ENCODE assay signal across 8 cellular contexts in the genomic region with DNA sequence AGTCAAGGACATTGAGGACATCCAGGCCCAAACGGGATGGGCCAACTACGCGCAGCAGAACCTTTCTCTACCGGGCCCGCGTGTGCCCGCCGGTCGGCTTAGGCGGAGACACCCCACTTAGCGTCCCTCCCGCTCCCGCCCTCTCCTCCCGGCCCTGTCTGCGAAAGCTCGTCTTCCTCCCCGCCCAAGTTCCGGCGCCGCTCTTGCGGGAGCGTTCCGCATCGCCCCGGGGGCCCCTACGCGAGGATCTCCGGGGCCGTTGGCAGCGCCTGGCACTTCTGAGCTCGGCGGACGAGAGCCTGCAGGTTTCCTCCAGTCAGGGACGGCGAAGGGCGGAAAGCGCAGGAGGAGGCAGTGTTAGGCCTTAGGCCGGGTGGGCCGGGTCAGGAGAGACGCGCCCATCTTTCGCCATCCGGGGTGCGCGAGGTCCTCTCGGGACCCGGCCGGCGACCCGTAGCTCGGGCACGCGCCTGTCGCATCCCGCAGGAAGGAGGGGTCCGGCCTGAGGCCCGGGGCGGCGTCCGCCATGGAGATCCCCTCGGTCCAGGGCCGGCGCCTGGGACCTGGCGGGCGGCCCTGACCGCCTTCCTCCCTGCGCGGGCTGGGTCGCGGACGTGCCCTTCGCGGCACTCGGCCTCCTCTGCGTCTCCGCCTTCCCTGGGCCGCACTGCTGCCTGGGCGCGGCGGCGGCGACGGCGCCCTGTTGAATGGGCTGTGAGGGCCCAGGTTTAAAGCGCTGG. TPM values are rescaled to one million over a fixed set of nuclear protein-coding genes. Genes with fewer than 3 reads are reported as not detected.
DNase-seq lines count a peak whose midpoint lies in the region; ATAC-seq and TF ChIP-seq lines count a peak whose summit lies in the region.

TSS of gene FEM1B (plus strand) at position 141 of the 740 bp plus-strand sequence. CDS start 673 bp downstream, outside the sequence.

- peaks cover 33 to 38% of the 10 kb centered on the region in 2 donors for H3K4me1 ChIP-seq in naive thymus-derived CD4-positive, alpha-beta T cell (ENCODE audit: control insufficient read depth in 2 of 2, insufficient read depth in 2 of 2, low read length in 2 of 2)

- DNase-seq in Daoy (ENCODE audit: low read depth), result peak; percentile 93
- DNase-seq in GOT3 (lab: John Stamatoyannopoulos, UW), result peak; percentile 70
- peak; percentile 69 for DNase-seq in LNCaP clone FGC (ENCODE audit: low read depth)
- DNase-seq in RPMI8226, result peak; percentile 96
- peak; percentile 72 to 81 for DNase-seq in activated T-helper 1 cell treated with anti-CD3 and anti-CD28 coated beads, Interleukin-2, amount 50 U/mL, for 16 hours (ENCODE audit: low read depth in 1 of 2, low spot score in 1 of 2)
- DNase-seq in fibroblast of gingiva (ENCODE audit: low read depth), result peak; percentile 95
- peak; percentile 82 to 92 (median 88) for DNase-seq in naive thymus-derived CD4-positive, alpha-beta T cell
- peak; percentile 90 for DNase-seq in stimulated activated naive B cell treated with anti-CD40 and anti-IgM and Interleukin-4, amounts not matched to agents 10 μg/mL and 1 μg/mL and 100 μg/mL, for 72 hours

- H3K4me1 Mint-ChIP-seq in naive thymus-derived CD4-positive, alpha-beta T cell, result peaks cover 40 to 63% (median 56%) of the 10 kb centered on the region in 7 donors
- peaks cover 32 to 53% of the 10 kb centered on the region in 2 donors for H3K4me1 Mint-ChIP-seq in stimulated activated naive B cell treated with anti-CD40 and anti-IgM and Interleukin-4, amounts not matched to agents 10 μg/mL and 1 μg/mL and 100 μg/mL, for 72 hours

- H3K27me3 ChIP-seq in naive thymus-derived CD4-positive, alpha-beta T cell (ENCODE audit: control insufficient read depth in 2 of 2, insufficient read depth in 2 of 2, low read length in 2 of 2), result no peaks in the 10 kb centered on the region

- H3K27me3 Mint-ChIP-seq in naive thymus-derived CD4-positive, alpha-beta T cell, result no peaks in the 10 kb centered on the region
- H3K27me3 Mint-ChIP-seq in stimulated activated naive B cell treated with anti-CD40 and anti-IgM and Interleukin-4, amounts not matched to agents 10 μg/mL and 1 μg/mL and 100 μg/mL, for 72 hours, result no peaks in the 10 kb centered on the region

- TF ChIP-seq CTCF in LNCaP clone FGC (IDR thresholded peaks at IDR 0.05; ENCODE audit: control insufficient read depth, extremely low read depth, insufficient read depth), result no peak

- peaks cover 0 to 4% (median 0%) of the 10 kb centered on the region in 11 donors for H3K9me3 Mint-ChIP-seq in naive thymus-derived CD4-positive, alpha-beta T cell
- no peaks in the 10 kb centered on the region for H3K9me3 Mint-ChIP-seq in stimulated activated naive B cell treated with anti-CD40 and anti-IgM and Interleukin-4, amounts not matched to agents 10 μg/mL and 1 μg/mL and 100 μg/mL, for 72 hours

- POLR2A ChIA-PET in naive thymus-derived CD4-positive, alpha-beta T cell (lab: Charles Lee), result interaction anchor here (0.8 to 4.9 kb wide), 23 partner anchors 11 to 1175 kb away, joined by 3 to 66 read pairs (median 6); partner anchors contain the start of genes CLN6, MAP2K5, PIAS1 and RNU6-1

- peak; percentile 89 for ATAC-seq in naive thymus-derived CD4-positive, alpha-beta T cell
- peak; percentile 85 to 88 for ATAC-seq in stimulated activated naive B cell treated with anti-CD40 and anti-IgM and Interleukin-4, amounts not matched to agents 10 μg/mL and 1 μg/mL and 100 μg/mL, for 72 hours (replicated peaks)

- H3K4me3 ChIP-seq in LNCaP clone FGC (ENCODE audit: low read depth, low read length), result peak within 1 kb of the TSS; percentile 89
- peak within 1 kb of the TSS; percentile 92 for H3K4me3 ChIP-seq in naive thymus-derived CD4-positive, alpha-beta T cell (ENCODE audit: low read length)

- H3K36me3 ChIP-seq in naive thymus-derived CD4-positive, alpha-beta T cell (ENCODE audit: control insufficient read depth in 2 of 3, insufficient read depth in 3 of 3, low read length in 3 of 3), result peaks cover 0 to 4% (median 0%) of the 10 kb centered on the region in 3 experiments

- CTCF ChIA-PET in naive thymus-derived CD4-positive, alpha-beta T cell (lab: Charles Lee), result interaction anchor here (0.6 to 2.7 kb wide), 6 partner anchors 17 to 29 kb away, joined by 3 to 9 read pairs (median 4); no protein-coding TSS in a partner anchor

- H3K27ac ChIP-seq in naive thymus-derived CD4-positive, alpha-beta T cell (ENCODE audit: low read depth, low read length), result peak within 1 kb of the TSS; percentile 90

- H3K4me3 Mint-ChIP-seq in naive thymus-derived CD4-positive, alpha-beta T cell, result peak within 1 kb of the TSS; percentile 86 to 100 (median 96)
- H3K4me3 Mint-ChIP-seq in stimulated activated naive B cell treated with anti-CD40 and anti-IgM and Interleukin-4, amounts not matched to agents 10 μg/mL and 1 μg/mL and 100 μg/mL, for 72 hours, result peak within 1 kb of the TSS; percentile 94 to 97

- peak within 1 kb of the TSS; percentile 89 to 99 (median 98) for H3K27ac Mint-ChIP-seq in naive thymus-derived CD4-positive, alpha-beta T cell
- H3K27ac Mint-ChIP-seq in stimulated activated naive B cell treated with anti-CD40 and anti-IgM and Interleukin-4, amounts not matched to agents 10 μg/mL and 1 μg/mL and 100 μg/mL, for 72 hours, result peak within 1 kb of the TSS; percentile 99

- intact Hi-C loops in naive thymus-derived CD4-positive, alpha-beta T cell (cut with micrococcal nuclease), result loop anchor here (1.0 to 10.0 kb wide), 16 partner anchors 20 to 1820 kb away; partner anchors contain the start of genes CLN6 (in 2 of the 2), KIF23 (in 2 of the 2), MAP2K5 (in 2 of the 2) and RNU6-1 (in 2 of the 2)

- peaks cover 0 to 15% (median 10%) of the 10 kb centered on the region in 5 donors for H3K36me3 Mint-ChIP-seq in naive thymus-derived CD4-positive, alpha-beta T cell
- H3K36me3 Mint-ChIP-seq in stimulated activated naive B cell treated with anti-CD40 and anti-IgM and Interleukin-4, amounts not matched to agents 10 μg/mL and 1 μg/mL and 100 μg/mL, for 72 hours, result peaks cover 16 to 20% of the 10 kb centered on the region in 2 donors

- H3K9me3 ChIP-seq in naive thymus-derived CD4-positive, alpha-beta T cell (ENCODE audit: control insufficient read depth in 2 of 3, low read length in 3 of 3), result no peaks in the 10 kb centered on the region

RNA-seq across cellular contexts. Expression of gene FEM1B, which starts in this region (rescaled TPM):
- total RNA-seq in Daoy (2014; rRNA removed; shearing (Covaris generic)), result 19.1 and 21.3 TPM in 2 replicates
- 10 to 100 TPM; 56.5 to 73.2 (median 62.0) TPM for total RNA-seq in naive thymus-derived CD4-positive, alpha-beta T cell
- polyA plus RNA-seq in naive thymus-derived CD4-positive, alpha-beta T cell, result 10 to 100 TPM; 12.0 to 12.7 TPM

Comparison
In these comparisons a context has a peak if more than half of its experiments do, and no peak if none do; other contexts are left out.
1. Peak in every context shown above with its lines: DNase-seq, ATAC-seq, H3K4me3 ChIP-seq and H3K27ac ChIP-seq.